1 cellular context compared by ENCODE assay signal in the genomic region with DNA sequence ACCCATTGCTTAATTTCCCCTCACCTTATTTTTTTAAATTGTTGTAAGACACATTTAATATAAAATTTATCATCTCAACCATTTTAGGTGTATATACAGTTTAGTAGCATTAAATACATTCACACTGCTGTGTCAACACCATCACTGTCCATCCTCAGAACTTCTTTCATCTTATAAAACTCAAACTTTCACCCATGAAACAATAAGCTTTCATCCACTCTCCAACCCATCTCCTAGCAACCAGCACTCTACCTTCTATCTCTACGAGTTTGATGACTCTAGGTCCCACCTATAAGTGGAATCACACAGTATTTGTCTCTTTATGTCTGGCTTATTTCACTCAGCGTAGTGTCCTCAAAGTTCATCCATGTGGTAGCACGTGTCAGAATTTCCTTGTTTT.
TF ChIP-seq lines count a peak whose summit lies in the region.

No MANE protein-coding gene starts in this region.

TF ChIP-seq in HepG2, 621 proteins besides CTCF, POLR2A, EP300 and RAD21 (continued from another document):
- TF ChIP-seq, protein P1, sequence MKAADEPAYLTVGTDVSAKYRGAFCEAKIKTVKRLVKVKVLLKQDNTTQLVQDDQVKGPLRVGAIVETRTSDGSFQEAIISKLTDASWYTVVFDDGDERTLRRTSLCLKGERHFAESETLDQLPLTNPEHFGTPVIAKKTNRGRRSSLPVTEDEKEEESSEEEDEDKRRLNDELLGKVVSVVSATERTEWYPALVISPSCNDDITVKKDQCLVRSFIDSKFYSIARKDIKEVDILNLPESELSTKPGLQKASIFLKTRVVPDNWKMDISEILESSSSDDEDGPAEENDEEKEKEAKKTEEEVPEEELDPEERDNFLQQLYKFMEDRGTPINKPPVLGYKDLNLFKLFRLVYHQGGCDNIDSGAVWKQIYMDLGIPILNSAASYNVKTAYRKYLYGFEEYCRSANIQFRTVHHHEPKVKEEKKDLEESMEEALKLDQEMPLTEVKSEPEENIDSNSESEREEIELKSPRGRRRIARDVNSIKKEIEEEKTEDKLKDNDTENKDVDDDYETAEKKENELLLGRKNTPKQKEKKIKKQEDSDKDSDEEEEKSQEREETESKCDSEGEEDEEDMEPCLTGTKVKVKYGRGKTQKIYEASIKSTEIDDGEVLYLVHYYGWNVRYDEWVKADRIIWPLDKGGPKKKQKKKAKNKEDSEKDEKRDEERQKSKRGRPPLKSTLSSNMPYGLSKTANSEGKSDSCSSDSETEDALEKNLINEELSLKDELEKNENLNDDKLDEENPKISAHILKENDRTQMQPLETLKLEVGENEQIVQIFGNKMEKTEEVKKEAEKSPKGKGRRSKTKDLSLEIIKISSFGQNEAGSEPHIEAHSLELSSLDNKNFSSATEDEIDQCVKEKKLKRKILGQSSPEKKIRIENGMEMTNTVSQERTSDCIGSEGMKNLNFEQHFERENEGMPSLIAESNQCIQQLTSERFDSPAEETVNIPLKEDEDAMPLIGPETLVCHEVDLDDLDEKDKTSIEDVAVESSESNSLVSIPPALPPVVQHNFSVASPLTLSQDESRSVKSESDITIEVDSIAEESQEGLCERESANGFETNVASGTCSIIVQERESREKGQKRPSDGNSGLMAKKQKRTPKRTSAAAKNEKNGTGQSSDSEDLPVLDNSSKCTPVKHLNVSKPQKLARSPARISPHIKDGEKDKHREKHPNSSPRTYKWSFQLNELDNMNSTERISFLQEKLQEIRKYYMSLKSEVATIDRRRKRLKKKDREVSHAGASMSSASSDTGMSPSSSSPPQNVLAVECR (CRISPR knock-in tag; IDR thresholded peaks at IDR 0.05; ENCODE audit: borderline replicate concordance): no peak
- TF ChIP-seq TCF7 (IDR thresholded peaks at IDR 0.05; ENCODE audit: low read depth): peak; percentile 63
